12 cellular contexts compared by ENCODE assay signal in genomic region chr6:41581381-41581991, GRCh38. TPM values are rescaled to one million over a fixed set of nuclear protein-coding genes. Genes with fewer than 3 reads are reported as not detected.
DNase-seq lines count a peak whose midpoint lies in the region; ATAC-seq, FAIRE-seq and TF ChIP-seq lines count a peak whose summit lies in the region.
"Had no signal": no experiment of that assay in that cellular context is flagged by ENCODE, and none has a peak within 500 bp of the region (broad histone marks: within the 10 kb centered on the region; RNA-seq: fewer than 3 reads in every experiment).

No MANE protein-coding gene starts in this region.

- CTCF ChIA-PET in activated CD4-positive, alpha-beta T cell treated with anti-CD3 and anti-CD28 coated beads, Interleukin-2, amount 10 ng/mL, durations not matched to agents 7 days and 5 days (lab: Charles Lee) = interaction anchor here (0.7 to 1.5 kb wide), 2 partner anchors 9 to 21 kb away, joined by 3 read pairs; no protein-coding TSS in a partner anchor
- CTCF ChIA-PET in activated CD8-positive, alpha-beta T cell treated with anti-CD3 and anti-CD28 coated beads, Interleukin-2, amount 10 ng/mL, durations not matched to agents 7 days and 5 days (lab: Charles Lee) = interaction anchor here (0.7 to 1.3 kb wide), 2 partner anchors 156 to 213 kb away, joined by 3 read pairs; no protein-coding TSS in a partner anchor

- H3K27me3 Mint-ChIP-seq in activated CD4-positive, alpha-beta T cell treated with anti-CD3 and anti-CD28 coated beads, Interleukin-2, amount 10 ng/mL, durations not matched to agents 7 days and 5 days = peaks cover under 1% of the 10 kb centered on the region
- peaks cover 3% of the 10 kb centered on the region for H3K27me3 Mint-ChIP-seq in activated CD8-positive, alpha-beta T cell treated with anti-CD3 and anti-CD28 coated beads, Interleukin-2, amount 10 ng/mL, durations not matched to agents 7 days and 5 days (ENCODE audit: low read depth)
- H3K27me3 Mint-ChIP-seq: naive thymus-derived CD8-positive, alpha-beta T cell had no signal

- H3K4me3 ChIP-seq in astrocyte of the cerebellum (ENCODE audit: low read depth, low read length) = no peak overlapping the region
- no peak overlapping the region for H3K4me3 ChIP-seq in right atrium auricular region

- H3K27me3 ChIP-seq in right atrium auricular region = no peaks in the 10 kb centered on the region

- H3K9me3 Mint-ChIP-seq in activated CD4-positive, alpha-beta T cell treated with anti-CD3 and anti-CD28 coated beads, Interleukin-2, amount 10 ng/mL, durations not matched to agents 7 days and 5 days = no peaks in the 10 kb centered on the region
- no peaks in the 10 kb centered on the region for H3K9me3 Mint-ChIP-seq in activated CD8-positive, alpha-beta T cell treated with anti-CD3 and anti-CD28 coated beads, Interleukin-2, amount 10 ng/mL, durations not matched to agents 7 days and 5 days (ENCODE audit: insufficient read depth)
- H3K9me3 Mint-ChIP-seq: naive thymus-derived CD8-positive, alpha-beta T cell had no signal

- peaks cover 2% of the 10 kb centered on the region for H3K4me1 Mint-ChIP-seq in activated CD4-positive, alpha-beta T cell treated with anti-CD3 and anti-CD28 coated beads, Interleukin-2, amount 10 ng/mL, durations not matched to agents 7 days and 5 days
- H3K4me1 Mint-ChIP-seq in activated CD8-positive, alpha-beta T cell treated with anti-CD3 and anti-CD28 coated beads, Interleukin-2, amount 10 ng/mL, durations not matched to agents 7 days and 5 days (ENCODE audit: low read depth) = peaks cover 5% of the 10 kb centered on the region

- FAIRE-seq in urothelium cell line (lab: Jason Lieb, UNC) = peak; percentile 13
- FAIRE-seq: A204.1 had no signal

- in situ Hi-C loops in astrocyte of the cerebellum (cut with HindIII; ENCODE audit: low sequenced_read_pairs) = no loop called here

- H3K4me1 ChIP-seq in right atrium auricular region = peaks cover 0 to 68% of the 10 kb centered on the region in 2 donors

- H3K36me3 ChIP-seq in right atrium auricular region = no peaks in the 10 kb centered on the region

- no peak overlapping the region for H3K27ac Mint-ChIP-seq in activated CD4-positive, alpha-beta T cell treated with anti-CD3 and anti-CD28 coated beads, Interleukin-2, amount 10 ng/mL, durations not matched to agents 7 days and 5 days
- H3K27ac Mint-ChIP-seq in activated CD8-positive, alpha-beta T cell treated with anti-CD3 and anti-CD28 coated beads, Interleukin-2, amount 10 ng/mL, durations not matched to agents 7 days and 5 days = no peak overlapping the region
- H3K27ac Mint-ChIP-seq: naive thymus-derived CD8-positive, alpha-beta T cell had no signal

- no peak overlapping the region for H3K4me3 Mint-ChIP-seq in activated CD4-positive, alpha-beta T cell treated with anti-CD3 and anti-CD28 coated beads, Interleukin-2, amount 10 ng/mL, durations not matched to agents 7 days and 5 days
- H3K4me3 Mint-ChIP-seq in activated CD8-positive, alpha-beta T cell treated with anti-CD3 and anti-CD28 coated beads, Interleukin-2, amount 10 ng/mL, durations not matched to agents 7 days and 5 days = no peak overlapping the region
- H3K4me3 Mint-ChIP-seq: naive thymus-derived CD8-positive, alpha-beta T cell had no signal

- POLR2A ChIA-PET in activated CD4-positive, alpha-beta T cell treated with anti-CD3 and anti-CD28 coated beads, Interleukin-2, amount 10 ng/mL, durations not matched to agents 7 days and 5 days (lab: Charles Lee) = no interaction called here
- POLR2A ChIA-PET in activated CD8-positive, alpha-beta T cell treated with anti-CD3 and anti-CD28 coated beads, Interleukin-2, amount 10 ng/mL, durations not matched to agents 7 days and 5 days (lab: Charles Lee) = no interaction called here

- ATAC-seq in activated CD8-positive, alpha-beta T cell treated with anti-CD3 and anti-CD28 coated beads, Interleukin-2, amount 10 ng/mL, durations not matched to agents 7 days and 5 days = no peak
- ATAC-seq: naive thymus-derived CD8-positive, alpha-beta T cell had no signal

- H3K9me3 ChIP-seq in right atrium auricular region = no peaks in the 10 kb centered on the region

- DNase-seq in DMS79 treated with DMSO at 0.1 percent for 48 hours (lab: John Stamatoyannopoulos, UW) (peak; percentile 7), DMS79 (lab: John Stamatoyannopoulos, UW) (no peak), astrocyte of the cerebellum (ENCODE audit: low read depth) (peak; percentile 63), right atrium auricular region (ENCODE audit: low spot score) (no peak), urothelium cell line (ENCODE audit: low spot score) (peak; percentile 93), T-helper 1 cell (no peak)
- DNase-seq in activated CD4-positive, alpha-beta T cell treated with anti-CD3 and anti-CD28 coated beads, Interleukin-2, amount 10 ng/mL, durations not matched to agents 7 days and 5 days = no peak
- DNase-seq in activated CD8-positive, alpha-beta T cell treated with anti-CD3 and anti-CD28 coated beads, Interleukin-2, amount 10 ng/mL, durations not matched to agents 7 days and 5 days = no peak
- DNase-seq: activated CD4-positive, alpha-beta T cell treated with anti-CD3 and anti-CD28 coated beads for 48 hours; naive thymus-derived CD8-positive, alpha-beta T cell; NCI-H345 had no signal

- TF ChIP-seq CTCF in astrocyte of the cerebellum (IDR thresholded peaks at IDR 0.05; ENCODE audit: low read depth, low read length, missing control alignments) (no peak), right atrium auricular region (IDR thresholded peaks at IDR 0.05) (no peak)

- H3K36me3 Mint-ChIP-seq in activated CD4-positive, alpha-beta T cell treated with anti-CD3 and anti-CD28 coated beads, Interleukin-2, amount 10 ng/mL, durations not matched to agents 7 days and 5 days (ENCODE audit: low read depth) = no peaks in the 10 kb centered on the region
- H3K36me3 Mint-ChIP-seq in activated CD8-positive, alpha-beta T cell treated with anti-CD3 and anti-CD28 coated beads, Interleukin-2, amount 10 ng/mL, durations not matched to agents 7 days and 5 days (ENCODE audit: low read depth) = no peaks in the 10 kb centered on the region
- H3K36me3 Mint-ChIP-seq: naive thymus-derived CD8-positive, alpha-beta T cell had no signal

- peak overlapping the region; percentile 37 to 45 for H3K27ac ChIP-seq in right atrium auricular region

RNA-seq across cellular contexts. Expression of gene FOXP4, which starts 35.3 kb away (rescaled TPM):
- total RNA-seq in right atrium auricular region = 10 to 100 TPM in 1 of 2 donors, 1 to 10 TPM in 1; 9.3 to 20.2 TPM
- total RNA-seq in activated CD4-positive, alpha-beta T cell treated with anti-CD3 and anti-CD28 coated beads, Interleukin-2, amount 10 ng/mL, durations not matched to agents 7 days and 5 days = 1 to 10 TPM; 4.8 to 5.3 TPM
- total RNA-seq in activated CD8-positive, alpha-beta T cell treated with anti-CD3 and anti-CD28 coated beads, Interleukin-2, amount 10 ng/mL, durations not matched to agents 7 days and 5 days = 1 to 10 TPM; 6.7 to 7.1 TPM

RNA-seq across cellular contexts. Expression of gene MDFI, which starts 56.8 kb away (rescaled TPM):
- 10 to 100 TPM in 1 of 2 donors, 1 to 10 TPM in 1; 1.5 to 12.3 TPM for total RNA-seq in right atrium auricular region
- total RNA-seq in activated CD4-positive, alpha-beta T cell treated with anti-CD3 and anti-CD28 coated beads, Interleukin-2, amount 10 ng/mL, durations not matched to agents 7 days and 5 days = not detected
- total RNA-seq in activated CD8-positive, alpha-beta T cell treated with anti-CD3 and anti-CD28 coated beads, Interleukin-2, amount 10 ng/mL, durations not matched to agents 7 days and 5 days = not detected
- total RNA-seq: naive thymus-derived CD8-positive, alpha-beta T cell had no signal

Comparison
In these comparisons a context has a peak if more than half of its experiments do, and no peak if none do; other contexts are left out.
1. DNase-seq: peak in DMS79 treated with DMSO at 0.1 percent for 48 hours (single experiment), astrocyte of the cerebellum (single experiment) and urothelium cell line (single experiment); none in DMS79 (single experiment), right atrium auricular region (single experiment), activated CD4-positive, alpha-beta T cell treated with anti-CD3 and anti-CD28 coated beads, Interleukin-2, amount 10 ng/mL, durations not matched to agents 7 days and 5 days (single experiment), T-helper 1 cell (0 of 5) and activated CD8-positive, alpha-beta T cell treated with anti-CD3 and anti-CD28 coated beads, Interleukin-2, amount 10 ng/mL, durations not matched to agents 7 days and 5 days (single experiment).